24 cellular contexts compared by ENCODE assay signal in the genomic region with DNA sequence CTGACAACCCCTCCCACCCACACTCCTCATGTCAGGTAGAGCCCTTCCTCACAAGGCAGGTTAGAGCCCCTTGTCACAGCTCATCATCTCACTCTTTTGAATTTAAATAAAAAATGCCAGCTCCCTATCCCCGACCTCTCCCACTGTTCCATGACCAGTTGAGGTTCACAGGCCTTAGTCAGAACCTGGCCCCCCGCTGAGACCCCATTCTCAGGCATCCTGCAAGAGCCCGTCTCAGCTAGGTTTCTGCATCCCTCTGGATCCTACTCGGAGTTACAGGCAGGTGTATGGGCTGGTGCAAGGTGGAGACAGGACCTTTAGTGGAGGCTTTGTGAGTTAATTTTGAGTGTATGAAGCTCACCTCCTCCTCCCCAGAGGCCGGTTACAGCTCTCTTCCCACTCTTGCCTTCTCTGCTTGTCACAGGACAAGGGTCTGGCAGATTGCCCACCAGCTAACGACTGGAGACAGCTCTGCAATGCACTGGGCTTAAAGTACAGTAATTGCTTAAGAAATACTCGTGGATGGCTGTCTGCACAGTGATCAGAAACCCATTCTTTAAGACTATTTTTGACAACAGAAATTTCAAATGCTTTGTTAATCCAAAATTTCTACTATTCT.
"Had no signal": no experiment of that assay in that cellular context is flagged by ENCODE, and none has a peak within 500 bp of the region (broad histone marks: within the 10 kb centered on the region; RNA-seq: fewer than 3 reads in every experiment).

No MANE protein-coding gene starts in this region.

- ATAC-seq: activated CD4-positive, alpha-beta T cell treated with anti-CD3 and anti-CD28 coated beads for 36 hours; activated T-helper 17 cell treated with anti-CD3 and anti-CD28 coated beads, Interleukin-2, amount 50 U/mL, for 72 hours; T-cell had no signal

- H3K36me3 ChIP-seq: MG63, WERI-Rb-1 had no signal

- DNase-seq: activated CD4-positive, alpha-beta memory T cell treated with anti-CD3 and anti-CD28 coated beads, Interleukin-2, amount 10 ng/mL, durations not matched to agents 7 days and 5 days; activated CD4-positive, alpha-beta T cell treated with anti-CD3 and anti-CD28 coated beads for 36 hours; activated CD4-positive, alpha-beta T cell treated with anti-CD3 and anti-CD28 coated beads, Interleukin-2, amount 50 U/mL, for 1 hour; activated gamma-delta T cell; activated naive CD4-positive, alpha-beta T cell treated with anti-CD3 and anti-CD28 coated beads for 36 hours; activated T-cell treated with anti-CD3 and anti-CD28 coated beads for 4 hours; activated T-cell treated with anti-CD3 and anti-CD28 coated beads, Interleukin-2, amount 50 U/mL, for 48 hours; amygdala; MG63; MV-4-11; NCI-H1092 treated with DMSO at 0.1 percent for 48 hours; NCI-H1417 treated with DMSO at 0.1 percent for 48 hours; NCI-H187; NCI-H2107; NCI-H446 treated with DMSO at 0.1 percent for 48 hours; NCI-H524 treated with DMSO at 0.1 percent for 48 hours; NCI-H774; NK-92 treated with Interleukin-12 subunit alpha and Interleukin-12 subunit beta, amount 100 ng/mL, for 24 hours; T-cell; T-helper 2 cell; T1000; WERI-Rb-1 had no signal

- H3K27me3 ChIP-seq: MG63 had no signal

- H3K27ac ChIP-seq: SK-N-MC, WERI-Rb-1 had no signal

- H3K9me3 ChIP-seq: MG63 had no signal

- H3K4me3 ChIP-seq: MG63, SK-N-MC had no signal
